In the genomic region with DNA sequence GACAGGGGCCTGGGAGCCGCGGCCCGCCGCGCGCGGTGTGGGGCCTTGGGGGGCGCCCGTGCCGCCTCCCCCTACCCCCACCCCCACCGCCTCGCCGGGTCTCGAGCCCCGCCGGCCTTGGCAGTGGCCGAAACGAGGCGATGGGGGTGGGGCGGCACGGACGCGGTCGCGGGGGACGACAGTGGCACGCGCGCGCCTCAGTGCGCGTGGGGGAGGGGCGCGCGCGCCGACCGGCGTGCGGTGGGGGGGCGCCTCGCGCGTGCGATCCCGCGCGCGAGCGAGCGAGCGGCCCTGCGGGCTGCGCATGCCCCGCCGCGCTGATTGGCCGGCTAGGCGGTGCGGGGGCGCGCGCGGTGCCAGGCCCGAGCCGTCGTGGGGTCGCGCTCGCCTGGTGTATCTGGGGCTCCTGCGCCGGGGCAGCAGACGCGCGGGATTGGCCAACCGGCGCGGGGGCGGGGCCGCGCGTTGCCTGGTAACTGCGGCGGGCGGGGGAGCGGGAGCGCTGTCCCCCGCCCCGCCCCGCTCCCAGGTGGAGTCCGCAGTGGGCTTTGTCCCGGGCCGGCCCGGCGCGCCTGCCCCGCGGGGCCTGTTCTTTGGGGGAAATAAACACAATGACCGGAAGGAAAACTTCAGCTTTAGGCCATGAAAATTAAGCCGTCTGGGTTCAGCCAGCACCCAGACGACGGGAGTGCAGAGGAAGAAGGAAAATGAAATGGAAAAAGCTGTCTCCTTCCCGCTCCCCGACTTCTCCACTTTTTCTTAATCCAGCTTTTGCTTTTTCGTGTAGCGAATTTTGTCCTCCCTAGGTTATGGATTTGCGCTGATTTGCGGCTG, we compare ENCODE assay signal across 8 cellular contexts. TPM values are rescaled to one million over a fixed set of nuclear protein-coding genes. Genes with fewer than 3 reads are reported as not detected.
DNase-seq lines count a peak whose midpoint lies in the region; ATAC-seq, FAIRE-seq and TF ChIP-seq lines count a peak whose summit lies in the region.

No MANE protein-coding gene starts in this region.

- H3K27me3 ChIP-seq in ascending aorta: no peaks in the 10 kb centered on the region
- H3K27me3 ChIP-seq in right cardiac atrium (ENCODE audit: control insufficient read depth, insufficient read depth): no peaks in the 10 kb centered on the region

- H3K4me1 ChIP-seq in ascending aorta: peaks cover 0 to 29% of the 10 kb centered on the region in 2 donors
- peaks cover 26% of the 10 kb centered on the region for H3K4me1 ChIP-seq in right cardiac atrium (ENCODE audit: control insufficient read depth, insufficient read depth, low read length)

- DNase-seq in NCI-H1694 treated with DMSO at 0.1 percent for 48 hours (lab: John Stamatoyannopoulos, UW) (peak; percentile 82), T-helper 22 cell (ENCODE audit: low read depth) (peak; percentile 81), ascending aorta (ENCODE audit: low spot score in 2 of 2) (peak; percentile 57 to 93), right cardiac atrium (peak; percentile 94 to 97 (median 97)), putamen (ENCODE audit: low spot score) (peak; percentile 95), urothelium cell line (ENCODE audit: low spot score) (peak; percentile 99)

- intact Hi-C loops in ascending aorta (cut with DNase I) (no loop called here), right cardiac atrium (cut with DNase I) (loop anchor here in 2 of 4 donors (10.0 kb wide), 2 partner anchors 204 to 244 kb away; a partner anchor contains a TSS)

- no peak for TF ChIP-seq CTCF in ascending aorta (IDR thresholded peaks at IDR 0.05)

- ATAC-seq in HG02884 (IDR thresholded peaks at IDR 0.05; ENCODE audit: unreplicated experiment) (peak; percentile 38), right cardiac atrium (peak; percentile 84 to 85)

- H3K4me3 ChIP-seq in ascending aorta: peak overlapping the region; percentile 92 to 95
- peak overlapping the region; percentile 97 for H3K4me3 ChIP-seq in right cardiac atrium (ENCODE audit: low read length)

- peak; percentile 82 for FAIRE-seq in urothelium cell line (lab: Jason Lieb, UNC)

- H3K9me3 ChIP-seq in ascending aorta: no peaks in the 10 kb centered on the region
- no peaks in the 10 kb centered on the region for H3K9me3 ChIP-seq in right cardiac atrium (ENCODE audit: control insufficient read depth, low read length)

- peak; percentile 46 for TF ChIP-seq POLR2A in GM15510 (IDR thresholded peaks at IDR 0.05; ENCODE audit: borderline replicate concordance, extremely low read depth, insufficient read length)

- no peaks in the 10 kb centered on the region for H3K36me3 ChIP-seq in ascending aorta

- peak overlapping the region; percentile 85 to 98 for H3K27ac ChIP-seq in ascending aorta
- peak overlapping the region; percentile 99 for H3K27ac ChIP-seq in right cardiac atrium (ENCODE audit: low read length)

- 1% methylated on average over 106 of the region's 108 CpGs for WGBS in right cardiac atrium

RNA-seq across cellular contexts. Expression of a gene that starts 0.9 kb away (rescaled TPM):
- 112 TPM for total RNA-seq in ascending aorta
- total RNA-seq in right cardiac atrium: 100 to 1,000 TPM; 137 to 162 (median 142) TPM
- polyA plus RNA-seq in right cardiac atrium: 34.9 TPM

Comparison
In these comparisons a context has a peak if more than half of its experiments do, and no peak if none do; other contexts are left out.
1. Peak in every context shown above with its lines: DNase-seq, ATAC-seq, H3K4me3 ChIP-seq and H3K27ac ChIP-seq.